25 cellular contexts compared by ENCODE assay signal in genomic region chr9:34507556-34507955, GRCh38. TPM values are rescaled to one million over a fixed set of nuclear protein-coding genes. Genes with fewer than 3 reads are reported as not detected.
"Had no signal": no experiment of that assay in that cellular context is flagged by ENCODE, and none has a peak within 500 bp of the region (broad histone marks: within the 10 kb centered on the region; RNA-seq: fewer than 3 reads in every experiment).

No MANE protein-coding gene starts in this region.

- H3K27ac ChIP-seq: left lung, lower lobe of right lung, prostate gland, spleen, uterus had no signal

- H3K9me3 ChIP-seq: left lung, lower lobe of right lung, prostate gland, spleen, tibial nerve, uterus had no signal

- H3K4me3 ChIP-seq: left lung, lower lobe of right lung, prostate gland, spleen, tibial nerve, uterus had no signal

- H3K27me3 ChIP-seq: left lung, tibial nerve, uterus had no signal

- H3K36me3 ChIP-seq: left lung, lower lobe of right lung, prostate gland, spleen, tibial nerve, uterus had no signal

- H3K4me1 ChIP-seq: left lung, spleen, uterus had no signal

- ATAC-seq: left colon; left lung; lower lobe of right lung; naive thymus-derived CD8-positive, alpha-beta T cell; right cardiac atrium; sciatic nerve; stimulated activated memory B cell treated with anti-CD40 and anti-IgM and Interleukin-4, amounts not matched to agents 10 μg/mL and 1 μg/mL and 100 μg/mL, for 72 hours had no signal

- DNase-seq: hypothalamus; immature natural killer cell; kidney; left colon; left lung; lower lobe of right lung; mammary epithelial cell; mesenchymal stem cell; naive thymus-derived CD8-positive, alpha-beta T cell; nucleus accumbens; retina; right cardiac atrium; small intestine; spleen; stimulated activated CD4-positive, alpha-beta T cell treated with anti-CD3 and anti-CD28 coated beads, Interleukin-4, amount 100 ng/mL, for 24 hours; stimulated activated naive CD4-positive, alpha-beta T cell treated with Interleukin-2 at 50 U/mL for 16 hours; substantia nigra had no signal

RNA-seq across cellular contexts. Expression of gene DNAI1, which starts 49.0 kb away (rescaled TPM):
- total RNA-seq: left colon; liver; mammary epithelial cell; naive thymus-derived CD8-positive, alpha-beta T cell; osteocyte; right cardiac atrium; spleen; ureter had no signal
